ENCODE assay signal across 21 cellular contexts in genomic region chrX:32525234-32525633, GRCh38.
"Had no signal": no experiment of that assay in that cellular context is flagged by ENCODE, and none has a peak within 500 bp of the region (broad histone marks: within the 10 kb centered on the region; RNA-seq: fewer than 3 reads in every experiment).

No MANE protein-coding gene starts in this region.

- DNase-seq: IMR-90; Karpas-422; KG1; MG63; NCI-H1105; NCI-H1436 treated with DMSO at 0.1 percent for 48 hours; NCI-H1694 treated with DMSO at 0.1 percent for 48 hours; NCI-H1930; NCI-H2107; NCI-H2227 treated with DMSO at 0.1 percent for 48 hours; NCI-H524; NCI-H526 treated with DMSO at 0.1 percent for 48 hours; NCI-H748 treated with DMSO at 0.1 percent for 48 hours; NK-92 treated with Interleukin-12 subunit alpha and Interleukin-12 subunit beta, amount 100 ng/mL, for 24 hours; PC-3; SHP77 treated with DMSO at 0.1 percent for 48 hours; SJCRH30; T-helper 1 cell had no signal

- ATAC-seq: HepG2, Panc1, PC-3, SK-N-SH treated with all-trans-retinoic acid at 6 μM for 48 hours had no signal
